1 cellular context compared by ENCODE assay signal in genomic region chr18:49368876-49369440, GRCh38.
TF ChIP-seq lines count a peak whose summit lies in the region.

No MANE protein-coding gene starts in this region.

TF ChIP-seq in GM23338, 12 proteins besides CTCF, POLR2A, EP300 and RAD21 (continued from another document):
- TF ChIP-seq ETS1 (IDR thresholded peaks at IDR 0.05): no peak
- no peak for TF ChIP-seq POLR2AphosphoS5 (IDR thresholded peaks at IDR 0.05; ENCODE audit: low read depth)
- TF ChIP-seq CREB1 (CRISPR knock-in tag; IDR thresholded peaks at IDR 0.05; ENCODE audit: low read depth): no peak
- TF ChIP-seq NANOG (IDR thresholded peaks at IDR 0.05; ENCODE audit: borderline replicate concordance): no peak
- no peak for TF ChIP-seq ZNF114 (CRISPR knock-in tag; IDR thresholded peaks at IDR 0.05)
- TF ChIP-seq JUNB (IDR thresholded peaks at IDR 0.05; ENCODE audit: unreplicated experiment): no peak
- no peak for TF ChIP-seq STAT1 (IDR thresholded peaks at IDR 0.05; ENCODE audit: unreplicated experiment)
- TF ChIP-seq EZH2phosphoT487 (IDR thresholded peaks at IDR 0.05; ENCODE audit: unreplicated experiment): no peak
